ENCODE assay signal across 27 cellular contexts in genomic region chr4:93237526-93237925, GRCh38.
DNase-seq lines count a peak whose midpoint lies in the region; ATAC-seq lines count a peak whose summit lies in the region.
"Had no signal": no experiment of that assay in that cellular context is flagged by ENCODE, and none has a peak within 500 bp of the region (broad histone marks: within the 10 kb centered on the region; RNA-seq: fewer than 3 reads in every experiment).

No MANE protein-coding gene starts in this region.

- H3K79me2 ChIP-seq in mesendoderm (ENCODE audit: control insufficient read depth, insufficient read depth, low read length), result no peaks in the 10 kb centered on the region

- no peaks in the 10 kb centered on the region for H3K4me1 ChIP-seq in mesendoderm (ENCODE audit: control insufficient read depth, low read depth, low read length)
- H3K4me1 ChIP-seq: BLaER1 treated with 17β-estradiol and CSF1 and Interleukin-3, amounts not matched to agents 10 nM and 100 nM; HAP-1; SJSA1 had no signal

- peak; percentile 85 for DNase-seq in DMS 273 (lab: John Stamatoyannopoulos, UW; ENCODE audit: unreplicated experiment)
- peak; percentile 5 for DNase-seq in HT-29 (ENCODE audit: low spot score)
- peak; percentile 85 for DNase-seq in NCI-H446 treated with DMSO at 0.1 percent for 48 hours (lab: John Stamatoyannopoulos, UW)
- DNase-seq in cerebellar cortex (ENCODE audit: low spot score), result peak; percentile 89
- no peak for DNase-seq in stimulated activated CD4-positive, alpha-beta T cell treated with anti-CD3 and anti-CD28 coated beads, Interleukin-2, amount 100 ng/mL, for 24 hours
- no peak for DNase-seq in mesendoderm
- DNase-seq in activated T-helper 1 cell treated with anti-CD3 and anti-CD28 coated beads, Interleukin-12 subunit alpha, Interleukin-12 subunit beta, Interleukin-2, Interleukin-4 antibody, amounts not matched to agents 30 ng/mL and 10 ng/mL and 1 ng/mL, durations not matched to agents 14 hours and 24 hours and 36 hours (ENCODE audit: low spot score), result no peak
- DNase-seq: AML-193; CD4-positive, alpha-beta T cell; DMS79 treated with DMSO at 0.1 percent for 48 hours; GOT3; HFFc6; IMR-90; KG1; MG63; NCI-H1105 treated with DMSO at 0.1 percent for 48 hours; NCI-H146; NCI-H2029 treated with DMSO at 0.1 percent for 48 hours; NCI-H748 treated with DMSO at 0.1 percent for 48 hours; NK-92 treated with Interleukin-12 subunit alpha and Interleukin-12 subunit beta, amount 100 ng/mL, for 24 hours; Right ventricle myocardium superior; RPMI8226; T-helper 2 cell had no signal

- WGBS in mesendoderm (ENCODE audit: extremely low coverage, insufficient coverage, low lambda C conversion rate), result no CpG with 5 or more reads among the region's 2 CpGs

- no peak overlapping the region for H3K9ac ChIP-seq in mesendoderm (ENCODE audit: low read length)
- H3K9ac ChIP-seq: BLaER1 treated with 17β-estradiol and CSF1 and Interleukin-3, amounts not matched to agents 10 nM and 100 nM had no signal

- no peaks in the 10 kb centered on the region for H3K36me3 Mint-ChIP-seq in activated T-helper 1 cell treated with anti-CD3 and anti-CD28 coated beads, Interleukin-12 subunit alpha, Interleukin-12 subunit beta, Interleukin-2, Interleukin-4 antibody, amounts not matched to agents 30 ng/mL and 10 ng/mL and 1 ng/mL, durations not matched to agents 14 hours and 24 hours and 36 hours (ENCODE audit: low read depth)

- H3K27me3 ChIP-seq in mesendoderm (ENCODE audit: insufficient read depth, low read length, poor library complexity), result no peaks in the 10 kb centered on the region
- H3K27me3 ChIP-seq: BLaER1 treated with 17β-estradiol and CSF1 and Interleukin-3, amounts not matched to agents 10 nM and 100 nM; MG63; SJSA1 had no signal

- no peak overlapping the region for H3K23ac ChIP-seq in mesendoderm (ENCODE audit: low read length)

- no peak overlapping the region for H4K5ac ChIP-seq in mesendoderm (ENCODE audit: low read length)

- H3K4me1 Mint-ChIP-seq in activated T-helper 1 cell treated with anti-CD3 and anti-CD28 coated beads, Interleukin-12 subunit alpha, Interleukin-12 subunit beta, Interleukin-2, Interleukin-4 antibody, amounts not matched to agents 30 ng/mL and 10 ng/mL and 1 ng/mL, durations not matched to agents 14 hours and 24 hours and 36 hours (ENCODE audit: low read depth), result no peaks in the 10 kb centered on the region

- H3K36me3 ChIP-seq in mesendoderm (ENCODE audit: control insufficient read depth, insufficient read depth, low read length), result no peaks in the 10 kb centered on the region
- H3K36me3 ChIP-seq: BLaER1 treated with 17β-estradiol and CSF1 and Interleukin-3, amounts not matched to agents 10 nM and 100 nM; HAP-1; MG63; SJSA1 had no signal

- H3K9me3 Mint-ChIP-seq in activated T-helper 1 cell treated with anti-CD3 and anti-CD28 coated beads, Interleukin-12 subunit alpha, Interleukin-12 subunit beta, Interleukin-2, Interleukin-4 antibody, amounts not matched to agents 30 ng/mL and 10 ng/mL and 1 ng/mL, durations not matched to agents 14 hours and 24 hours and 36 hours, result no peaks in the 10 kb centered on the region
- H3K9me3 Mint-ChIP-seq: CD4-positive, alpha-beta T cell had no signal

- no peak overlapping the region for H3K4me3 ChIP-seq in mesendoderm (ENCODE audit: low read length)
- H3K4me3 ChIP-seq: BLaER1 treated with 17β-estradiol and CSF1 and Interleukin-3, amounts not matched to agents 10 nM and 100 nM; HAP-1; MG63; SJSA1 had no signal

- no peak overlapping the region for H3K4ac ChIP-seq in mesendoderm (ENCODE audit: low read depth, low read length)

- H3K79me1 ChIP-seq in mesendoderm (ENCODE audit: low read length), result no peaks in the 10 kb centered on the region

- H3K27me3 Mint-ChIP-seq in activated T-helper 1 cell treated with anti-CD3 and anti-CD28 coated beads, Interleukin-12 subunit alpha, Interleukin-12 subunit beta, Interleukin-2, Interleukin-4 antibody, amounts not matched to agents 30 ng/mL and 10 ng/mL and 1 ng/mL, durations not matched to agents 14 hours and 24 hours and 36 hours (ENCODE audit: insufficient read depth), result no peaks in the 10 kb centered on the region
- H3K27me3 Mint-ChIP-seq: CD4-positive, alpha-beta T cell had no signal

- no peak overlapping the region for H3K4me3 Mint-ChIP-seq in activated T-helper 1 cell treated with anti-CD3 and anti-CD28 coated beads, Interleukin-12 subunit alpha, Interleukin-12 subunit beta, Interleukin-2, Interleukin-4 antibody, amounts not matched to agents 30 ng/mL and 10 ng/mL and 1 ng/mL, durations not matched to agents 14 hours and 24 hours and 36 hours
- H3K4me3 Mint-ChIP-seq: CD4-positive, alpha-beta T cell; HFFc6 had no signal

- H3K18ac ChIP-seq in mesendoderm (ENCODE audit: low read length), result no peak overlapping the region

- no peak for ATAC-seq in GM21723 (IDR thresholded peaks at IDR 0.05; ENCODE audit: unreplicated experiment)

- intact Hi-C loops in activated T-helper 1 cell treated with anti-CD3 and anti-CD28 coated beads, Interleukin-12 subunit alpha, Interleukin-12 subunit beta, Interleukin-2, Interleukin-4 antibody, amounts not matched to agents 30 ng/mL and 10 ng/mL and 1 ng/mL, durations not matched to agents 14 hours and 24 hours and 36 hours (cut with micrococcal nuclease), result no loop called here

- H2AK5ac ChIP-seq in mesendoderm (ENCODE audit: low read length), result no peak overlapping the region

- H3K4me2 ChIP-seq in mesendoderm (ENCODE audit: low read length), result no peak overlapping the region
- H3K4me2 ChIP-seq: BLaER1 treated with 17β-estradiol and CSF1 and Interleukin-3, amounts not matched to agents 10 nM and 100 nM had no signal

- no peak overlapping the region for H3K27ac Mint-ChIP-seq in activated T-helper 1 cell treated with anti-CD3 and anti-CD28 coated beads, Interleukin-12 subunit alpha, Interleukin-12 subunit beta, Interleukin-2, Interleukin-4 antibody, amounts not matched to agents 30 ng/mL and 10 ng/mL and 1 ng/mL, durations not matched to agents 14 hours and 24 hours and 36 hours
- H3K27ac Mint-ChIP-seq: CD4-positive, alpha-beta T cell; HFFc6 had no signal

- H2BK120ac ChIP-seq in mesendoderm (ENCODE audit: low read depth, low read length), result no peak overlapping the region

- H2BK15ac ChIP-seq in mesendoderm (replicated peaks; ENCODE audit: low read depth), result no peak overlapping the region

- H2BK5ac ChIP-seq in mesendoderm (ENCODE audit: low read length), result no peak overlapping the region

- H4K8ac ChIP-seq in mesendoderm (ENCODE audit: low read depth, low read length), result no peak overlapping the region

- no peak overlapping the region for H3K27ac ChIP-seq in mesendoderm (ENCODE audit: low read depth, low read length)
- H3K27ac ChIP-seq: BLaER1 treated with 17β-estradiol and CSF1 and Interleukin-3, amounts not matched to agents 10 nM and 100 nM; SJSA1 had no signal

- no peak overlapping the region for H3K56ac ChIP-seq in mesendoderm (ENCODE audit: low read length)

Comparison
In these comparisons a context has a peak if more than half of its experiments do, and no peak if none do; other contexts are left out.
1. DNase-seq: peak in DMS 273 (single experiment), HT-29 (single experiment), NCI-H446 treated with DMSO at 0.1 percent for 48 hours (single experiment) and cerebellar cortex (single experiment); none in stimulated activated CD4-positive, alpha-beta T cell treated with anti-CD3 and anti-CD28 coated beads, Interleukin-2, amount 100 ng/mL, for 24 hours (0 of 2), mesendoderm (single experiment) and activated T-helper 1 cell treated with anti-CD3 and anti-CD28 coated beads, Interleukin-12 subunit alpha, Interleukin-12 subunit beta, Interleukin-2, Interleukin-4 antibody, amounts not matched to agents 30 ng/mL and 10 ng/mL and 1 ng/mL, durations not matched to agents 14 hours and 24 hours and 36 hours (single experiment).